In genomic region chr11:7436146-7436545, GRCh38 we compare ENCODE assay signal across 20 cellular contexts. TPM values are rescaled to one million over a fixed set of nuclear protein-coding genes. Genes with fewer than 3 reads are reported as not detected.
DNase-seq lines count a peak whose midpoint lies in the region; ATAC-seq and TF ChIP-seq lines count a peak whose summit lies in the region.
"Had no signal": no experiment of that assay in that cellular context is flagged by ENCODE, and none has a peak within 500 bp of the region (broad histone marks: within the 10 kb centered on the region; RNA-seq: fewer than 3 reads in every experiment).

No MANE protein-coding gene starts in this region.

- no peak for DNase-seq in activated CD8-positive, alpha-beta memory T cell treated with anti-CD3 and anti-CD28 coated beads, Interleukin-2, amount 10 ng/mL, durations not matched to agents 7 days and 5 days
- DNase-seq in activated CD8-positive, alpha-beta memory T cell treated with anti-CD3 and anti-CD28 coated beads, Interleukin-2, amount 50 U/mL, for 4 hours = no peak
- DNase-seq in MM.1S = no peak
- DNase-seq in effector memory CD8-positive, alpha-beta T cell = no peak
- no peak for DNase-seq in spleen
- no peak for DNase-seq in activated effector memory CD4-positive, alpha-beta T cell treated with Interleukin-2 at 50 U/mL for 16 hours
- DNase-seq in amniotic stem cell (lab: John Stamatoyannopoulos, UW) = no peak
- DNase-seq: DMS79 treated with DMSO at 0.1 percent for 48 hours; effector CD4-positive, alpha-beta T cell; heart left ventricle; mesenchymal stem cell; NCI-H1417 treated with DMSO at 0.1 percent for 48 hours; NCI-H2171; retina; upper lobe of right lung had no signal

- H3K4me1 ChIP-seq in MM.1S (ENCODE audit: low read length) = no peaks in the 10 kb centered on the region
- peaks cover 12 to 41% (median 24%) of the 10 kb centered on the region in 6 donors for H3K4me1 ChIP-seq in spleen

- intact Hi-C loops in spleen (cut with DNase I; ENCODE audit: low total_unique reads) = no loop called here

- no peaks in the 10 kb centered on the region for H4K20me1 ChIP-seq in MM.1S (ENCODE audit: insufficient read depth, low read length)

- H3K9me3 ChIP-seq in MM.1S (replicated peaks; ENCODE audit: insufficient read depth, low read length) (no peaks in the 10 kb centered on the region), spleen (no peaks in the 10 kb centered on the region)
- H3K9me3 ChIP-seq: heart left ventricle, upper lobe of right lung had no signal

- H3K27me3 ChIP-seq in MM.1S (replicated peaks; ENCODE audit: insufficient read depth, low read length) (no peaks in the 10 kb centered on the region), spleen (replicated peaks in 1 of 7) (peaks cover 0 to 3% (median 0%) of the 10 kb centered on the region in 7 donors)
- H3K27me3 ChIP-seq: heart left ventricle, upper lobe of right lung had no signal

- H3K27ac ChIP-seq in MM.1S (ENCODE audit: low read length) = no peak overlapping the region
- peak overlapping the region in 6 of 8 donors; percentile 9 to 53 (median 42) for H3K27ac ChIP-seq in spleen
- H3K27ac ChIP-seq: SK-N-MC, upper lobe of right lung had no signal

- TF ChIP-seq CTCF in MM.1S (IDR thresholded peaks at IDR 0.05; ENCODE audit: low read length) (no peak), spleen (IDR thresholded peaks at IDR 0.05 in 8 of 11, conservative IDR thresholded peaks at IDR 0.05 in 3 of 11) (no peak)

- H3K36me3 ChIP-seq in MM.1S (replicated peaks; ENCODE audit: insufficient read depth, low read length) (no peaks in the 10 kb centered on the region), spleen (no peaks in the 10 kb centered on the region)
- H3K36me3 ChIP-seq: heart left ventricle, upper lobe of right lung had no signal

- CTCF ChIA-PET in activated CD8-positive, alpha-beta memory T cell treated with anti-CD3 and anti-CD28 coated beads, Interleukin-2, amount 10 ng/mL, durations not matched to agents 7 days and 5 days (lab: Charles Lee) = interaction anchor here (1.4 kb wide), 1 partner anchor 251 kb away, joined by 4 read pairs; no protein-coding TSS in a partner anchor

- no peaks in the 10 kb centered on the region for H3K9me2 ChIP-seq in MM.1S (replicated peaks; ENCODE audit: insufficient read depth, low read length)

- H3K4me3 ChIP-seq in MM.1S (ENCODE audit: low read length) (no peak overlapping the region), spleen (no peak overlapping the region)
- H3K4me3 ChIP-seq: heart left ventricle, SK-N-MC, upper lobe of right lung had no signal

- no peaks in the 10 kb centered on the region for H3F3A ChIP-seq in MM.1S (ENCODE audit: insufficient read depth, low read length)

- WGBS in spleen, 5 donors = 65 to 90% (median 78%) methylated on average over 1 of the region's 1 CpG

- H3K9me3 Mint-ChIP-seq in activated CD8-positive, alpha-beta memory T cell treated with anti-CD3 and anti-CD28 coated beads, Interleukin-2, amount 10 ng/mL, durations not matched to agents 7 days and 5 days (ENCODE audit: low read depth) = no peaks in the 10 kb centered on the region
- no peaks in the 10 kb centered on the region for H3K9me3 Mint-ChIP-seq in effector memory CD8-positive, alpha-beta T cell

- peak overlapping the region; percentile 41 for H3K27ac Mint-ChIP-seq in activated CD8-positive, alpha-beta memory T cell treated with anti-CD3 and anti-CD28 coated beads, Interleukin-2, amount 10 ng/mL, durations not matched to agents 7 days and 5 days
- H3K27ac Mint-ChIP-seq in effector memory CD8-positive, alpha-beta T cell = peak overlapping the region; percentile 87 to 94

- H3K4me1 Mint-ChIP-seq in activated CD8-positive, alpha-beta memory T cell treated with anti-CD3 and anti-CD28 coated beads, Interleukin-2, amount 10 ng/mL, durations not matched to agents 7 days and 5 days = peaks cover 14% of the 10 kb centered on the region
- H3K4me1 Mint-ChIP-seq in effector memory CD8-positive, alpha-beta T cell (ENCODE audit: low read depth in 2 of 2) = peaks cover 14 to 16% of the 10 kb centered on the region in 2 donors

- TF ChIP-seq POLR2A in spleen (IDR thresholded peaks at IDR 0.05) = no peak

- H2AFZ ChIP-seq in MM.1S (ENCODE audit: low read length) = 0 out of 2 replicates have a peak overlapping the region, but pooled peaks have one; percentile 17

- no peak overlapping the region for H3K4me3 Mint-ChIP-seq in activated CD8-positive, alpha-beta memory T cell treated with anti-CD3 and anti-CD28 coated beads, Interleukin-2, amount 10 ng/mL, durations not matched to agents 7 days and 5 days
- peak overlapping the region; percentile 65 to 66 for H3K4me3 Mint-ChIP-seq in effector memory CD8-positive, alpha-beta T cell

- H3K9ac ChIP-seq in MM.1S (ENCODE audit: low read length) = no peak overlapping the region

- no peak overlapping the region for H3K4me2 ChIP-seq in MM.1S (ENCODE audit: low read depth, low read length)

- ATAC-seq in activated CD8-positive, alpha-beta memory T cell treated with anti-CD3 and anti-CD28 coated beads, Interleukin-2, amount 10 ng/mL, durations not matched to agents 7 days and 5 days = no peak
- no peak for ATAC-seq in effector memory CD8-positive, alpha-beta T cell (replicated peaks)
- ATAC-seq in GM18867 (IDR thresholded peaks at IDR 0.05; ENCODE audit: unreplicated experiment) = no peak
- ATAC-seq: HCT116, Panc1 had no signal

- no peaks in the 10 kb centered on the region for H3K79me2 ChIP-seq in MM.1S (ENCODE audit: low read length)

- no peaks in the 10 kb centered on the region for H3K27me3 Mint-ChIP-seq in activated CD8-positive, alpha-beta memory T cell treated with anti-CD3 and anti-CD28 coated beads, Interleukin-2, amount 10 ng/mL, durations not matched to agents 7 days and 5 days
- H3K27me3 Mint-ChIP-seq in effector memory CD8-positive, alpha-beta T cell = no peaks in the 10 kb centered on the region

- peaks cover 7% of the 10 kb centered on the region for H3K36me3 Mint-ChIP-seq in activated CD8-positive, alpha-beta memory T cell treated with anti-CD3 and anti-CD28 coated beads, Interleukin-2, amount 10 ng/mL, durations not matched to agents 7 days and 5 days
- no peaks in the 10 kb centered on the region for H3K36me3 Mint-ChIP-seq in effector memory CD8-positive, alpha-beta T cell (ENCODE audit: insufficient read depth)

RNA-seq across cellular contexts. Expression of gene OLFML1, which starts 49.2 kb away (rescaled TPM):
- not detected for total RNA-seq in activated CD8-positive, alpha-beta memory T cell treated with anti-CD3 and anti-CD28 coated beads, Interleukin-2, amount 10 ng/mL, durations not matched to agents 7 days and 5 days
- total RNA-seq in spleen = 10 to 100 TPM in 5 of 7 donors, 1 to 10 TPM in 2; 2.6 to 23.8 (median 10.7) TPM
- 1 to 10 TPM; 2.6 to 3.1 (median 2.7) TPM for polyA plus RNA-seq in spleen
- total RNA-seq: HT-29 had no signal
